19 cellular contexts compared by ENCODE assay signal in the genomic region with DNA sequence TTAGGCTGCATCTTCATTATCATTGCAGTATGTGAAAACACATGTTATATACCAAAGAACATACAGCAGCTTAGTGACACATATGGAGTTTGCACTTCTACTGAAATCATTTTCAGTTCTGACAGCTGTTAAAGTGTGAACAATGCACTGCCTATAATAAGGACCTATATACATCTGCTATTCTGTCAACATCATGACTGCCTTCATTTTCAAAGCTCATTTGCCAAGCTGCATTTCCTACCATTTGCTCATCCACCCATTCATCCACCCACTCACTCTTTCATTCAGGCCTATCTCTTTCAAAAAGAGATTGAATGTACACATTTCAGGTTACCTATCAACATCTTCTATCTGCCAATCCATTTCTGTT.
DNase-seq lines count a peak whose midpoint lies in the region; ATAC-seq and TF ChIP-seq lines count a peak whose summit lies in the region.
"Had no signal": no experiment of that assay in that cellular context is flagged by ENCODE, and none has a peak within 500 bp of the region (broad histone marks: within the 10 kb centered on the region; RNA-seq: fewer than 3 reads in every experiment).

No MANE protein-coding gene starts in this region.

- H3K27ac Mint-ChIP-seq in T-helper 1 cell treated with Interleukin-12 subunit alpha and Interleukin-12 subunit beta and Interleukin-4 antibody, amounts not matched to agents 30 μg/mL and 1 μg/mL, for 36 hours, result peak overlapping the region; percentile 8
- peak overlapping the region; percentile 78 for H3K27ac Mint-ChIP-seq in activated T-helper 17 cell treated with anti-CD3 and anti-CD28 coated beads, Interleukin-2, amount 50 U/mL, for 72 hours
- no peak overlapping the region for H3K27ac Mint-ChIP-seq in endodermal cell
- H3K27ac Mint-ChIP-seq: B cell had no signal

- H3K9ac ChIP-seq in endodermal cell (ENCODE audit: extremely low read depth, low read length, poor library complexity, severe bottlenecking), result no peak overlapping the region

- no peak overlapping the region for H3K4me2 ChIP-seq in osteoblast (ENCODE audit: insufficient read depth, low read length)

- peaks cover 56% of the 10 kb centered on the region for H3K4me1 Mint-ChIP-seq in T-helper 1 cell treated with Interleukin-12 subunit alpha and Interleukin-12 subunit beta and Interleukin-4 antibody, amounts not matched to agents 30 μg/mL and 1 μg/mL, for 36 hours (ENCODE audit: low read depth)
- H3K4me1 Mint-ChIP-seq in activated T-helper 17 cell treated with anti-CD3 and anti-CD28 coated beads, Interleukin-2, amount 50 U/mL, for 72 hours, result peaks cover 63% of the 10 kb centered on the region
- H3K4me1 Mint-ChIP-seq in endodermal cell, result no peaks in the 10 kb centered on the region

- H3K9me3 Mint-ChIP-seq in T-helper 1 cell treated with Interleukin-12 subunit alpha and Interleukin-12 subunit beta and Interleukin-4 antibody, amounts not matched to agents 30 μg/mL and 1 μg/mL, for 36 hours, result peaks cover 9% of the 10 kb centered on the region
- peaks cover 9% of the 10 kb centered on the region for H3K9me3 Mint-ChIP-seq in activated T-helper 17 cell treated with anti-CD3 and anti-CD28 coated beads, Interleukin-2, amount 50 U/mL, for 72 hours
- H3K9me3 Mint-ChIP-seq in endodermal cell, result no peaks in the 10 kb centered on the region

- no peak overlapping the region for H3K4me3 ChIP-seq in osteoblast (ENCODE audit: insufficient read depth, low read length)
- no peak overlapping the region for H3K4me3 ChIP-seq in endodermal cell (ENCODE audit: low read length)
- H3K4me3 ChIP-seq: dorsolateral prefrontal cortex, esophagus squamous epithelium, tibial artery had no signal

- H3K27me3 ChIP-seq in osteoblast (ENCODE audit: insufficient read depth, low read length) (no peaks in the 10 kb centered on the region), endodermal cell (ENCODE audit: control insufficient read depth, insufficient read depth, low read length, poor library complexity, severe bottlenecking) (no peaks in the 10 kb centered on the region)
- H3K27me3 ChIP-seq: dorsolateral prefrontal cortex, esophagus squamous epithelium, tibial artery had no signal

- H3K27ac ChIP-seq in osteoblast (ENCODE audit: low read depth, low read length) (peak overlapping the region; percentile 68), endodermal cell (ENCODE audit: low read depth, low read length) (no peak overlapping the region)
- H3K27ac ChIP-seq: 22Rv1, esophagus squamous epithelium, tibial artery had no signal

- TF ChIP-seq CTCF in osteoblast (IDR thresholded peaks at IDR 0.05; ENCODE audit: extremely low read depth, low read depth, low read length) (no peak), endodermal cell (conservative IDR thresholded peaks at IDR 0.05) (no peak)

- no peak overlapping the region for H3K4me3 Mint-ChIP-seq in T-helper 1 cell treated with Interleukin-12 subunit alpha and Interleukin-12 subunit beta and Interleukin-4 antibody, amounts not matched to agents 30 μg/mL and 1 μg/mL, for 36 hours
- peak overlapping the region; percentile 68 for H3K4me3 Mint-ChIP-seq in activated T-helper 17 cell treated with anti-CD3 and anti-CD28 coated beads, Interleukin-2, amount 50 U/mL, for 72 hours
- no peak overlapping the region for H3K4me3 Mint-ChIP-seq in endodermal cell
- H3K4me3 Mint-ChIP-seq: B cell had no signal

- ATAC-seq in GM19351 (IDR thresholded peaks at IDR 0.05; ENCODE audit: unreplicated experiment), result peak; percentile 33
- peak; percentile 72 for ATAC-seq in activated T-helper 17 cell treated with anti-CD3 and anti-CD28 coated beads, Interleukin-2, amount 50 U/mL, for 72 hours (replicated peaks)
- no peak for ATAC-seq in HG03159 (IDR thresholded peaks at IDR 0.05; ENCODE audit: unreplicated experiment)

- H2AFZ ChIP-seq in osteoblast (ENCODE audit: low read length), result no peak overlapping the region

- H3K36me3 ChIP-seq in osteoblast (ENCODE audit: insufficient read depth, low read length) (peaks cover 7% of the 10 kb centered on the region), endodermal cell (ENCODE audit: control insufficient read depth, insufficient read depth, low read length) (no peaks in the 10 kb centered on the region)
- H3K36me3 ChIP-seq: tibial artery had no signal

- DNase-seq in T-helper 1 cell, result no peak
- DNase-seq in osteoblast (ENCODE audit: insufficient read length, low spot score, missing footprints), result no peak
- no peak for DNase-seq in endodermal cell
- DNase-seq in NOMO-1 (lab: John Stamatoyannopoulos, UW; ENCODE audit: unreplicated experiment in 2 of 2), result no peak
- DNase-seq: dorsolateral prefrontal cortex; esophagus squamous epithelium; glutamatergic neuron; Kasumi-1; NCI-H2227 treated with DMSO at 0.1 percent for 48 hours; NK-92 treated with Interleukin-12 subunit alpha and Interleukin-12 subunit beta, amount 100 ng/mL, for 24 hours; stimulated activated CD4-positive, alpha-beta T cell treated with anti-CD3 and anti-CD28 coated beads, Interleukin-4, amount 100 ng/mL, for 4 hours; stimulated activated CD8-positive, alpha-beta memory T cell treated with anti-CD3 and anti-CD28 coated beads, Interleukin-4, amount 100 ng/mL, for 48 hours; tibial artery had no signal

- H4K20me1 ChIP-seq in osteoblast (ENCODE audit: insufficient read depth, low read length), result no peaks in the 10 kb centered on the region

- peaks cover 39% of the 10 kb centered on the region for H3K4me1 ChIP-seq in osteoblast (ENCODE audit: insufficient read depth, low read length)
- H3K4me1 ChIP-seq in endodermal cell (ENCODE audit: control insufficient read depth, insufficient read depth, low read length), result no peaks in the 10 kb centered on the region

- no peaks in the 10 kb centered on the region for H3K27me3 Mint-ChIP-seq in T-helper 1 cell treated with Interleukin-12 subunit alpha and Interleukin-12 subunit beta and Interleukin-4 antibody, amounts not matched to agents 30 μg/mL and 1 μg/mL, for 36 hours (ENCODE audit: low read depth)
- no peaks in the 10 kb centered on the region for H3K27me3 Mint-ChIP-seq in activated T-helper 17 cell treated with anti-CD3 and anti-CD28 coated beads, Interleukin-2, amount 50 U/mL, for 72 hours
- no peaks in the 10 kb centered on the region for H3K27me3 Mint-ChIP-seq in endodermal cell (ENCODE audit: insufficient read depth)
- H3K27me3 Mint-ChIP-seq: B cell had no signal

- peaks cover 5% of the 10 kb centered on the region for H3K79me2 ChIP-seq in osteoblast (ENCODE audit: insufficient read depth, low read length)

- H3K9me3 ChIP-seq in osteoblast (ENCODE audit: low read depth, low read length), result no peaks in the 10 kb centered on the region
- no peaks in the 10 kb centered on the region for H3K9me3 ChIP-seq in endodermal cell (ENCODE audit: control insufficient read depth, low read length)
- H3K9me3 ChIP-seq: esophagus squamous epithelium, tibial artery had no signal

- peaks cover 9% of the 10 kb centered on the region for H3K36me3 Mint-ChIP-seq in T-helper 1 cell treated with Interleukin-12 subunit alpha and Interleukin-12 subunit beta and Interleukin-4 antibody, amounts not matched to agents 30 μg/mL and 1 μg/mL, for 36 hours (ENCODE audit: low read depth)
- H3K36me3 Mint-ChIP-seq in activated T-helper 17 cell treated with anti-CD3 and anti-CD28 coated beads, Interleukin-2, amount 50 U/mL, for 72 hours (ENCODE audit: low read depth), result peaks cover 4% of the 10 kb centered on the region
- peaks cover 7% of the 10 kb centered on the region for H3K36me3 Mint-ChIP-seq in endodermal cell (ENCODE audit: low read depth)
